Comparison of ENCODE assay signal across 1 cellular context in genomic region chrX:115602308-115602707, GRCh38.
TF ChIP-seq lines count a peak whose summit lies in the region.

No MANE protein-coding gene starts in this region.

TF ChIP-seq in H1, 55 proteins besides CTCF, POLR2A, EP300 and RAD21:
- no peak for TF ChIP-seq KDM1A (IDR thresholded peaks at IDR 0.05; ENCODE audit: borderline replicate concordance, low read length)
- no peak for TF ChIP-seq RNF2 (IDR thresholded peaks at IDR 0.05; ENCODE audit: borderline replicate concordance, low read depth, low read length, missing control alignments, poor library complexity, severe bottlenecking)
- no peak for TF ChIP-seq POLR2AphosphoS5 (IDR thresholded peaks at IDR 0.05; ENCODE audit: low read depth, low read length)
- TF ChIP-seq CHD7 (IDR thresholded peaks at IDR 0.05; ENCODE audit: insufficient replicate concordance, low read length), result no peak
